8 cellular contexts compared by ENCODE assay signal in genomic region chr2:73779472-73780241, GRCh38. TPM values are rescaled to one million over a fixed set of nuclear protein-coding genes. Genes with fewer than 3 reads are reported as not detected.
DNase-seq lines count a peak whose midpoint lies in the region; ATAC-seq and TF ChIP-seq lines count a peak whose summit lies in the region.

Gene DUSP11 (minus strand): TSS chr2:73780103. CDS start chr2:73779974, 129 bp downstream.

- DNase-seq in NCI-H1436 (lab: John Stamatoyannopoulos, UW): peak; percentile 90
- DNase-seq in T-cell: peak; percentile 91 to 98 (median 95)
- DNase-seq in adrenal gland: peak; percentile 93 to 99 (median 97)
- DNase-seq in left cardiac atrium: peak; percentile 95
- DNase-seq in progenitor cell of endocrine pancreas (ENCODE audit: low spot score, unreplicated experiment): peak; percentile 94

- H3K4me1 Mint-ChIP-seq in T-cell: peaks cover 42 to 44% (median 44%) of the 10 kb centered on the region in 3 donors
- H3K4me1 Mint-ChIP-seq in progenitor cell of endocrine pancreas (ENCODE audit: low read depth): peaks cover 4% of the 10 kb centered on the region

- CTCF ChIA-PET in T-cell (lab: Charles Lee): no interaction called here

- 0 to 1% (median 0%) methylated on average over 10 to 41 of the region's 41 CpGs for WGBS in adrenal gland, 4 donors
- WGBS in urinary bladder: under 1% methylated on average over 41 of the region's 41 CpGs

- peaks cover 0 to 14% of the 10 kb centered on the region in 2 donors for H3K36me3 ChIP-seq in adrenal gland (replicated peaks in 1 of 2)
- H3K36me3 ChIP-seq in urinary bladder (ENCODE audit: insufficient read depth): no peaks in the 10 kb centered on the region

- no peaks in the 10 kb centered on the region for H3K9me3 ChIP-seq in adrenal gland (replicated peaks in 1 of 3)

- H3K4me3 Mint-ChIP-seq in T-cell (peak within 1 kb of the TSS; percentile 97 to 99 (median 98)), progenitor cell of endocrine pancreas (ENCODE audit: low read depth) (peak within 1 kb of the TSS; percentile 98)

- no peaks in the 10 kb centered on the region for H3K27me3 ChIP-seq in adrenal gland

- POLR2A ChIA-PET in T-cell (lab: Charles Lee): interaction anchor here in 1 of 2 donors (0.6 to 1.0 kb wide), 2 partner anchors 49 to 209 kb away, joined by 5 to 9 read pairs; partner anchors contain the start of gene STAMBP

- H3K9me3 Mint-ChIP-seq in T-cell (no peaks in the 10 kb centered on the region), progenitor cell of endocrine pancreas (ENCODE audit: low read depth) (no peaks in the 10 kb centered on the region)

- H3K27ac ChIP-seq in adrenal gland (peak within 1 kb of the TSS; percentile 39 to 92 (median 88)), urinary bladder (ENCODE audit: low read depth) (peak within 1 kb of the TSS; percentile 81)

- H3K27ac Mint-ChIP-seq in T-cell (peak within 1 kb of the TSS; percentile 96 to 97), progenitor cell of endocrine pancreas (peak within 1 kb of the TSS; percentile 97)

- H3K4me1 ChIP-seq in adrenal gland (replicated peaks in 1 of 2) (peaks cover 6 to 14% of the 10 kb centered on the region in 2 donors), urinary bladder (ENCODE audit: insufficient read depth) (peaks cover 2% of the 10 kb centered on the region)

- H3K27me3 Mint-ChIP-seq in T-cell (peaks cover 0 to 6% of the 10 kb centered on the region in 2 donors), progenitor cell of endocrine pancreas (no peaks in the 10 kb centered on the region)

- TF ChIP-seq CTCF in GM12874 (IDR thresholded peaks at IDR 0.05; ENCODE audit: insufficient read depth, low read depth, low read length): peak; percentile 92
- TF ChIP-seq CTCF in adrenal gland (IDR thresholded peaks at IDR 0.05): peak; percentile 73 to 93 (median 90)
- TF ChIP-seq CTCF in progenitor cell of endocrine pancreas (IDR thresholded peaks at IDR 0.05; ENCODE audit: unreplicated experiment): peak; percentile 94

- ATAC-seq in HG02798 (IDR thresholded peaks at IDR 0.05; ENCODE audit: poor library complexity, unreplicated experiment): peak; percentile 100
- ATAC-seq in T-cell (replicated peaks in 1 of 4): peak; percentile 98 to 100 (median 99)
- peak; percentile 99 to 100 for ATAC-seq in left cardiac atrium

- peaks cover 22% of the 10 kb centered on the region for H3K36me3 Mint-ChIP-seq in T-cell
- H3K36me3 Mint-ChIP-seq in progenitor cell of endocrine pancreas (ENCODE audit: insufficient read depth): peaks cover 8% of the 10 kb centered on the region

- H3K4me3 ChIP-seq in adrenal gland: peak within 1 kb of the TSS; percentile 44 to 100 (median 80)
- peak within 1 kb of the TSS; percentile 65 for H3K4me3 ChIP-seq in urinary bladder (ENCODE audit: low read depth, low read length)

- intact Hi-C loops in adrenal gland (cut with DNase I) (no loop called here), left cardiac atrium (cut with DNase I) (no loop called here)

- TF ChIP-seq POLR2A in adrenal gland (IDR thresholded peaks at IDR 0.05): peak; percentile 73 to 91

RNA-seq across cellular contexts. Expression of gene DUSP11, which starts in this region (rescaled TPM):
- 10 to 100 TPM; 36.7 to 44.0 (median 38.4) TPM for total RNA-seq in T-cell
- total RNA-seq in adrenal gland: 10 to 100 TPM; 12.1 to 31.8 (median 16.8) TPM
- 10 to 100 TPM; 11.3 to 26.3 (median 13.7) TPM for polyA plus RNA-seq in adrenal gland
- total RNA-seq in left cardiac atrium: 10 to 100 TPM; 12.5 to 13.7 TPM
- 22.2 and 25.0 TPM in 2 replicates for total RNA-seq in progenitor cell of endocrine pancreas
- total RNA-seq in urinary bladder: 47.6 TPM
- polyA plus RNA-seq in urinary bladder: 18.0 TPM

Comparison
In these comparisons a context has a peak if more than half of its experiments do, and no peak if none do; other contexts are left out.
1. Peak in every context shown above with its lines: DNase-seq, ATAC-seq, H3K4me3 ChIP-seq and H3K27ac ChIP-seq.